In genomic region chr2:88591684-88592083, GRCh38 we compare ENCODE assay signal across 10 cellular contexts. TPM values are rescaled to one million over a fixed set of nuclear protein-coding genes. Genes with fewer than 3 reads are reported as not detected.
DNase-seq lines count a peak whose midpoint lies in the region; ATAC-seq and TF ChIP-seq lines count a peak whose summit lies in the region.
"Had no signal": no experiment of that assay in that cellular context is flagged by ENCODE, and none has a peak within 500 bp of the region (broad histone marks: within the 10 kb centered on the region; RNA-seq: fewer than 3 reads in every experiment).

No MANE protein-coding gene starts in this region.

- ATAC-seq in HG03159 (IDR thresholded peaks at IDR 0.05; ENCODE audit: unreplicated experiment): no peak
- ATAC-seq in HG02678 (IDR thresholded peaks at IDR 0.05; ENCODE audit: unreplicated experiment): no peak

- H3K9me3 ChIP-seq in SK-N-SH: no peaks in the 10 kb centered on the region
- H3K9me3 ChIP-seq in thyroid gland: no peaks in the 10 kb centered on the region
- no peaks in the 10 kb centered on the region for H3K9me3 ChIP-seq in testis
- H3K9me3 ChIP-seq: HAP-1, SJSA1 had no signal

- H3K4me1 ChIP-seq in SK-N-SH (ENCODE audit: control insufficient read depth in 1 of 2, insufficient read depth in 2 of 2, low read depth in 1 of 2, low read length in 1 of 2): no peaks in the 10 kb centered on the region; a peak in 1 of 4 replicates
- H3K4me1 ChIP-seq in thyroid gland: peaks cover 0 to 14% of the 10 kb centered on the region in 2 donors
- H3K4me1 ChIP-seq in testis: no peaks in the 10 kb centered on the region
- H3K4me1 ChIP-seq: SJSA1 had no signal

- no peak overlapping the region for H3K4me2 ChIP-seq in SK-N-SH

- peaks cover 5% of the 10 kb centered on the region for H3F3A ChIP-seq in SK-N-SH (replicated peaks; ENCODE audit: insufficient read depth)

- H3K4me1 Mint-ChIP-seq in IgD-negative memory B cell: peaks cover 16 to 20% (median 19%) of the 10 kb centered on the region in 3 donors
- peaks cover 18% of the 10 kb centered on the region for H3K4me1 Mint-ChIP-seq in glutamatergic neuron (ENCODE audit: low read depth, unreplicated experiment)
- H3K4me1 Mint-ChIP-seq: CD14-positive monocyte had no signal

- intact Hi-C loops in thyroid gland (cut with DNase I): no loop called here
- intact Hi-C loops in testis (cut with DNase I; ENCODE audit: low total_unique reads): loop anchor here (10.0 kb wide), 1 partner anchor 83 kb away; no protein-coding TSS in a partner anchor

- no peak overlapping the region for H3K9ac ChIP-seq in SK-N-SH

- CTCF ChIA-PET in SK-N-SH (lab: Yijun Ruan, JAX): interaction anchor here (0.5 to 15.5 kb wide), 19 partner anchors 8 to 119 kb away, joined by 3 to 308 read pairs (median 5); no protein-coding TSS in a partner anchor

- 88% methylated on average over 2 of the region's 2 CpGs for WGBS in SK-N-SH (ENCODE audit: low lambda C conversion rate)
- 36 to 43% methylated on average over 2 of the region's 2 CpGs for WGBS in thyroid gland, 2 donors
- 69 to 75% methylated on average over 2 of the region's 2 CpGs for WGBS in testis, 2 donors

- H4K20me1 ChIP-seq in SK-N-SH (ENCODE audit: insufficient read depth): no peaks in the 10 kb centered on the region

- POLR2A ChIA-PET in SK-N-SH (lab: Yijun Ruan, JAX): no interaction called here

- H3K9me3 Mint-ChIP-seq in IgD-negative memory B cell (no peaks in the 10 kb centered on the region), glutamatergic neuron (ENCODE audit: unreplicated experiment) (peaks cover 2% of the 10 kb centered on the region)

- H3K4me3 Mint-ChIP-seq in IgD-negative memory B cell (no peak overlapping the region), glutamatergic neuron (ENCODE audit: unreplicated experiment) (peak overlapping the region; percentile 4)
- H3K4me3 Mint-ChIP-seq: CD14-positive monocyte had no signal

- H3K27me3 Mint-ChIP-seq in IgD-negative memory B cell (no peaks in the 10 kb centered on the region), glutamatergic neuron (ENCODE audit: unreplicated experiment) (no peaks in the 10 kb centered on the region)

- TF ChIP-seq CTCF in SK-N-SH (IDR thresholded peaks at IDR 0.05) (no peak), glutamatergic neuron (IDR thresholded peaks at IDR 0.05; ENCODE audit: partially characterized antibody, unreplicated experiment) (no peak), thyroid gland (IDR thresholded peaks at IDR 0.05) (no peak), testis (IDR thresholded peaks at IDR 0.05) (no peak)

- H3K79me2 ChIP-seq in SK-N-SH (ENCODE audit: insufficient read depth): 0 out of 2 replicates have a peak, but pooled peaks cover 3% of the 10 kb centered on the region

- H3K4me3 ChIP-seq in SK-N-SH (ENCODE audit: low read depth in 2 of 2, low read length in 1 of 2): no peak overlapping the region
- H3K4me3 ChIP-seq in thyroid gland (replicated peaks in 1 of 3): no peak overlapping the region
- no peak overlapping the region for H3K4me3 ChIP-seq in testis
- H3K4me3 ChIP-seq: HAP-1, SJSA1 had no signal

- no peak overlapping the region for H2AFZ ChIP-seq in SK-N-SH (ENCODE audit: low read depth)

- H3K27me3 ChIP-seq in SK-N-SH (ENCODE audit: insufficient read depth) (no peaks in the 10 kb centered on the region), thyroid gland (no peaks in the 10 kb centered on the region), testis (no peaks in the 10 kb centered on the region)
- H3K27me3 ChIP-seq: SJSA1 had no signal

- H3K27ac Mint-ChIP-seq in IgD-negative memory B cell (peak overlapping the region in 2 of 3 donors; percentile 46 to 81), glutamatergic neuron (ENCODE audit: unreplicated experiment) (peak overlapping the region; percentile 39)

- TF ChIP-seq POLR2A in thyroid gland (IDR thresholded peaks at IDR 0.05) (no peak), testis (IDR thresholded peaks at IDR 0.05) (no peak)

- no peak for TF ChIP-seq EP300 in SK-N-SH (IDR thresholded peaks at IDR 0.05; ENCODE audit: borderline replicate concordance in 1 of 2, low read depth in 1 of 2, low read length in 1 of 2)

- H3K27ac ChIP-seq in SK-N-SH (ENCODE audit: low read depth in 2 of 2, low read length in 1 of 2): peak overlapping the region; percentile 12 to 67; a peak in 3 of 4 replicates
- H3K27ac ChIP-seq in thyroid gland: peak overlapping the region; percentile 59 to 74 (median 69)
- H3K27ac ChIP-seq in testis: no peak overlapping the region
- H3K27ac ChIP-seq: SJSA1 had no signal

- no peaks in the 10 kb centered on the region for H3K9me2 ChIP-seq in SK-N-SH

- TF ChIP-seq RAD21 in SK-N-SH (IDR thresholded peaks at IDR 0.05; ENCODE audit: low read length): no peak

- H3K36me3 Mint-ChIP-seq in IgD-negative memory B cell: peaks cover 12% of the 10 kb centered on the region
- H3K36me3 Mint-ChIP-seq in glutamatergic neuron (ENCODE audit: unreplicated experiment): no peaks in the 10 kb centered on the region

- DNase-seq in SK-N-SH (no peak), glutamatergic neuron (no peak), thyroid gland (peak in 1 of 2 donors; percentile 21), testis (no peak)

- H3K36me3 ChIP-seq in SK-N-SH (replicated peaks in 1 of 2; ENCODE audit: control insufficient read depth in 1 of 2, insufficient read depth in 2 of 2, low read length in 1 of 2) (peaks cover 30 to 34% of the 10 kb centered on the region in 2 experiments), thyroid gland (peaks cover 19 to 21% of the 10 kb centered on the region in 2 donors), testis (ENCODE audit: low read depth, missing control alignments) (no peaks in the 10 kb centered on the region)

TF ChIP-seq in SK-N-SH, 30 proteins besides CTCF, POLR2A, EP300 and RAD21:
- TF ChIP-seq GABPA (IDR thresholded peaks at IDR 0.05; ENCODE audit: low read depth) (no peak), POLR2AphosphoS5 (IDR thresholded peaks at IDR 0.05; ENCODE audit: low read depth, low read length) (no peak), RXRA (IDR thresholded peaks at IDR 0.05; ENCODE audit: borderline replicate concordance, low read depth) (no peak), MXI1 (IDR thresholded peaks at IDR 0.05; ENCODE audit: low read depth, low read length) (no peak), MAX (IDR thresholded peaks at IDR 0.05; ENCODE audit: low read depth) (no peak), RCOR1 (IDR thresholded peaks at IDR 0.05; ENCODE audit: low read length) (no peak)

RNA-seq across cellular contexts. Expression of gene EIF2AK3, which starts 35.6 kb away (rescaled TPM):
- polyA plus RNA-seq in IgD-negative memory B cell (35.1 TPM), SK-N-SH (2012; rRNA removed) (2.2 and 4.8 TPM in 2 replicates), testis (ENCODE audit: insufficient read depth, low read depth, low replicate concordance) (9.8 TPM)
- 4.2 and 4.8 TPM in 2 replicates for polyA plus RNA-seq in SK-N-SH (2012; cell fraction: cytosol; rRNA removed)
- 4.8 and 9.9 TPM in 2 replicates for polyA plus RNA-seq in SK-N-SH (2012; cell fraction: nucleus; rRNA removed)
- total RNA-seq in glutamatergic neuron (ENCODE audit: unreplicated experiment) (129 TPM), thyroid gland (10 to 100 TPM; 35.3 to 52.1 (median 42.9) TPM), testis (10 to 100 TPM in 1 of 2 donors, 1 to 10 TPM in 1; 9.0 to 14.7 TPM)

Comparison
In these comparisons a context has a peak if more than half of its experiments do, and no peak if none do; other contexts are left out.
1. H3K27ac ChIP-seq: peak in SK-N-SH (2 of 2) and thyroid gland (3 of 3); none in testis (0 of 2).